In genomic region chr6:68506911-68507310, GRCh38 we compare ENCODE assay signal across 6 cellular contexts.
"Had no signal": no experiment of that assay in that cellular context is flagged by ENCODE, and none has a peak within 500 bp of the region (broad histone marks: within the 10 kb centered on the region; RNA-seq: fewer than 3 reads in every experiment).

No MANE protein-coding gene starts in this region.

- DNase-seq: H9, HCEC 1CT, KBM-7 had no signal

- ATAC-seq: GM23338 had no signal

- H3K4me3 ChIP-seq: GM23338 had no signal

- H2AFZ ChIP-seq: GM23338 had no signal

- H3K4me2 ChIP-seq: GM23338, KMS-11 had no signal

- H3K27ac ChIP-seq: HL-60, KMS-11 had no signal

- H3K9ac ChIP-seq: KMS-11 had no signal
